9 cellular contexts compared by ENCODE assay signal in the genomic region with DNA sequence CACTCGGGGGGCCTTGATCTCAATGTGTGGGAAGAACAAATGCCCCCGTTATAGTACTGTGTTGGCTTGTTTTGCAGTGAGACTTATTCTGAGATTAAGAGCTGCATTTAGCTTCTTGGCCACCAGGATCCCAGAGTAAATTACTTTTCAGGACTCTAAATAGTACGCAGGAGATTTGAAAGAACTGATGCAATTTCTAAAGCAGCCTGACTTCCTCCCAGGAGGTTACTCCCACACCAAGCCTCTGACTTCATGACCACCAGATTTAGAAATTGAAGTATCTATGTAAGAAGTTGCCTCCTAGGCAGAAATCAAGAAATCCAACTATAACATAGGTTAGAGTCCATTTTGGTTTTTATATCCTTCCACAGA.
DNase-seq lines count a peak whose midpoint lies in the region; ATAC-seq and TF ChIP-seq lines count a peak whose summit lies in the region.
"Had no signal": no experiment of that assay in that cellular context is flagged by ENCODE, and none has a peak within 500 bp of the region (broad histone marks: within the 10 kb centered on the region; RNA-seq: fewer than 3 reads in every experiment).

No MANE protein-coding gene starts in this region.

- H3K27ac ChIP-seq in smooth muscle cell (ENCODE audit: low read depth) = peak overlapping the region; percentile 88

- H3K4me3 ChIP-seq in fibroblast of villous mesenchyme (ENCODE audit: low read depth, low read length) (no peak overlapping the region), smooth muscle cell (no peak overlapping the region)

- H3K27me3 ChIP-seq in smooth muscle cell (ENCODE audit: low read depth) = no peaks in the 10 kb centered on the region

- peak overlapping the region; percentile 23 for H3K4me2 ChIP-seq in smooth muscle cell

- no peaks in the 10 kb centered on the region for H3K9me3 ChIP-seq in smooth muscle cell (replicated peaks; ENCODE audit: low read depth)

- WGBS in smooth muscle cell (ENCODE audit: low lambda C conversion rate) = 57% methylated on average over 3 of the region's 3 CpGs

- peak; percentile 18 for ATAC-seq in GM19395 (IDR thresholded peaks at IDR 0.05; ENCODE audit: unreplicated experiment)
- no peak for ATAC-seq in GM21381 (IDR thresholded peaks at IDR 0.05; ENCODE audit: unreplicated experiment)
- ATAC-seq in HG02798 (IDR thresholded peaks at IDR 0.05; ENCODE audit: poor library complexity, unreplicated experiment) = no peak

- H3K36me3 ChIP-seq in smooth muscle cell (ENCODE audit: low read depth) = no peaks in the 10 kb centered on the region

- no peak overlapping the region for H2AFZ ChIP-seq in smooth muscle cell (ENCODE audit: low read depth)

- H3K79me2 ChIP-seq in smooth muscle cell (ENCODE audit: low read depth) = no peaks in the 10 kb centered on the region

- H4K20me1 ChIP-seq in smooth muscle cell (ENCODE audit: low read depth) = no peaks in the 10 kb centered on the region

- DNase-seq in OCI-M1 (lab: John Stamatoyannopoulos, UW) (peak; percentile 82), fibroblast of villous mesenchyme (ENCODE audit: low read depth) (peak; percentile 76), smooth muscle cell (lab: John Stamatoyannopoulos, UW; ENCODE audit: unreplicated experiment) (no peak), SW480 (ENCODE audit: low spot score) (no peak), NCI-H187 (lab: John Stamatoyannopoulos, UW) (no peak)
- DNase-seq: activated CD8-positive, alpha-beta memory T cell treated with anti-CD3 and anti-CD28 coated beads, Interleukin-2, amount 50 U/mL, for 48 hours had no signal

- H3K4me1 ChIP-seq in smooth muscle cell (ENCODE audit: low read depth) = peaks cover 4% of the 10 kb centered on the region

- H3F3A ChIP-seq in smooth muscle cell (ENCODE audit: low read depth) = peaks cover 5% of the 10 kb centered on the region

- no peak overlapping the region for H3K9ac ChIP-seq in smooth muscle cell (ENCODE audit: low read depth)

- TF ChIP-seq CTCF in fibroblast of villous mesenchyme (IDR thresholded peaks at IDR 0.05; ENCODE audit: insufficient read depth, low read depth, low read length) (peak; percentile 25), smooth muscle cell (IDR thresholded peaks at IDR 0.05; ENCODE audit: borderline replicate concordance, insufficient read depth, poor library complexity, severe bottlenecking) (peak; percentile 16)

Comparison
In these comparisons a context has a peak if more than half of its experiments do, and no peak if none do; other contexts are left out.
1. DNase-seq: peak in OCI-M1 (single experiment) and fibroblast of villous mesenchyme (single experiment); none in smooth muscle cell (single experiment), SW480 (single experiment) and NCI-H187 (0 of 2).